12 cellular contexts compared by ENCODE assay signal in the genomic region with DNA sequence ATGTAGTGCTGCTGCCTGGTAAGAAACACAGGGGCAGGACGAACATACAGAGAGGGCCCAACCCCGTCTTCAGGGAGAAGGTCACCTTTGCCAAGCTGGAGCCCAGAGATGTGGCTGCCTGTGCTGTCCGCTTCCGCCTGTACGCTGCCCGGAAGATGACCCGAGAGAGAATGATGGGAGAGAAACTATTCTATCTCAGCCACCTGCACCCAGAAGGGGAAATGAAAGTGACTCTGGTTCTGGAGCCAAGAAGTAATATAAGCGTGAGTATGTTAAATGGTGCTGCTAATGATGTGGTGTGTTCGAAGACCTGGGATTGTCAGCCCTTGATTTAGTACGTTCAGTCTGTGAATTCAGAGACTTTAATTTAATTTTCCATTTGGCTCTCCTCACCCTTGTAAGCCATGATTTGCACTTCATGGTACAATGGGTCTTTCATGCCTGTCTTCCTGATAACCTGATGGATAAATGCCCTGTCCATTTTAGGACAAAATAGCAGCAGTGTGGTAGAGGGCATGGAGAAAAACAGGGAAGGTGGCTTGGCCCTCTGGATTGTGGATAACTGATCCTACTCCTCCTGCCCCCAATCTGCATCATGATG.
DNase-seq lines count a peak whose midpoint lies in the region; ATAC-seq, FAIRE-seq and TF ChIP-seq lines count a peak whose summit lies in the region.
"Had no signal": no experiment of that assay in that cellular context is flagged by ENCODE, and none has a peak within 500 bp of the region (broad histone marks: within the 10 kb centered on the region; RNA-seq: fewer than 3 reads in every experiment).

No MANE protein-coding gene starts in this region.

- no peak for FAIRE-seq in HTR-8/SVneo (lab: Jason Lieb, UNC)
- FAIRE-seq: astrocyte had no signal

- H3K27ac ChIP-seq in OCI-LY1 (ENCODE audit: low read depth, low read length, poor library complexity, severe bottlenecking) (peak overlapping the region; percentile 86), heart right ventricle (no peak overlapping the region), breast epithelium (no peak overlapping the region)

- TF ChIP-seq POLR2A in GM18505 (IDR thresholded peaks at IDR 0.05; ENCODE audit: borderline replicate concordance, extremely low read depth, insufficient read depth, insufficient read length) = peak; percentile 52
- TF ChIP-seq POLR2A in breast epithelium (IDR thresholded peaks at IDR 0.05) = no peak

- H3K4me1 Mint-ChIP-seq in glutamatergic neuron (ENCODE audit: low read depth, unreplicated experiment) = no peaks in the 10 kb centered on the region

- peak overlapping the region; percentile 53 for H3K9ac ChIP-seq in OCI-LY1 (ENCODE audit: low read length)

- H3K27me3 ChIP-seq in OCI-LY1 (ENCODE audit: insufficient read depth, low read length) (no peaks in the 10 kb centered on the region), heart right ventricle (peaks cover 0 to 15% (median 0%) of the 10 kb centered on the region in 7 donors), breast epithelium (no peaks in the 10 kb centered on the region)

- H3K27ac Mint-ChIP-seq in glutamatergic neuron (ENCODE audit: unreplicated experiment) = no peak overlapping the region

- H2AFZ ChIP-seq in OCI-LY1 (ENCODE audit: low read length) = peak overlapping the region; percentile 35

- no peak overlapping the region for H3K4me3 Mint-ChIP-seq in glutamatergic neuron (ENCODE audit: unreplicated experiment)

- no peaks in the 10 kb centered on the region for H3K36me3 Mint-ChIP-seq in glutamatergic neuron (ENCODE audit: unreplicated experiment)

- no peaks in the 10 kb centered on the region for H3K9me2 ChIP-seq in OCI-LY1 (ENCODE audit: low read depth, low read length)

- H3K36me3 ChIP-seq in OCI-LY1 (ENCODE audit: insufficient read depth, low read length) = no peaks in the 10 kb centered on the region
- no peaks in the 10 kb centered on the region for H3K36me3 ChIP-seq in heart right ventricle
- no peaks in the 10 kb centered on the region for H3K36me3 ChIP-seq in breast epithelium

- WGBS in heart right ventricle, 2 donors = 86 to 88% methylated on average over 10 of the region's 10 CpGs

- no peaks in the 10 kb centered on the region for H4K20me1 ChIP-seq in OCI-LY1 (ENCODE audit: insufficient read depth, low read length)

- H3K9me3 ChIP-seq in OCI-LY1 (ENCODE audit: low read length) (no peaks in the 10 kb centered on the region), heart right ventricle (peaks cover 0 to 16% (median 0%) of the 10 kb centered on the region in 11 donors), breast epithelium (no peaks in the 10 kb centered on the region)

- ATAC-seq in GM18505 (IDR thresholded peaks at IDR 0.05; ENCODE audit: unreplicated experiment) (peak; percentile 93), HG03064 (IDR thresholded peaks at IDR 0.05; ENCODE audit: low read depth, unreplicated experiment) (peak; percentile 90), heart right ventricle (no peak)

- DNase-seq in GM20000 (ENCODE audit: low spot score) = peak; percentile 73
- DNase-seq in glutamatergic neuron = no peak
- DNase-seq in heart right ventricle = no peak
- DNase-seq in breast epithelium (ENCODE audit: low spot score in 2 of 2) = no peak
- no peak for DNase-seq in HTR-8/SVneo (ENCODE audit: insufficient read length, low spot score)
- DNase-seq: mammary epithelial cell, NCI-H524 treated with DMSO at 0.1 percent for 48 hours, substantia nigra had no signal

- no peaks in the 10 kb centered on the region for H3K79me2 ChIP-seq in OCI-LY1 (ENCODE audit: insufficient read depth, low read length)

- H3F3A ChIP-seq in OCI-LY1 (ENCODE audit: insufficient read depth, low read length) = peaks cover 5% of the 10 kb centered on the region; the same call in 1 of the 2 replicates

- H3K4me1 ChIP-seq in OCI-LY1 (ENCODE audit: insufficient read depth, low read length, severe bottlenecking) = peaks cover 63% of the 10 kb centered on the region
- no peaks in the 10 kb centered on the region for H3K4me1 ChIP-seq in heart right ventricle
- no peaks in the 10 kb centered on the region for H3K4me1 ChIP-seq in breast epithelium

- intact Hi-C loops in heart right ventricle (cut with DNase I) = no loop called here
- intact Hi-C loops in breast epithelium (cut with DNase I; ENCODE audit: low total_unique reads) = no loop called here

- peak overlapping the region; percentile 66 for H3K4me2 ChIP-seq in OCI-LY1 (ENCODE audit: low read length)

- no peak for TF ChIP-seq CTCF in GM20000 (IDR thresholded peaks at IDR 0.05; ENCODE audit: extremely low read depth, missing control alignments)
- no peak for TF ChIP-seq CTCF in OCI-LY1 (IDR thresholded peaks at IDR 0.05; ENCODE audit: low read length)
- no peak for TF ChIP-seq CTCF in glutamatergic neuron (IDR thresholded peaks at IDR 0.05; ENCODE audit: partially characterized antibody, unreplicated experiment)
- no peak for TF ChIP-seq CTCF in heart right ventricle (IDR thresholded peaks at IDR 0.05)
- TF ChIP-seq CTCF in breast epithelium (IDR thresholded peaks at IDR 0.05) = no peak

- no peaks in the 10 kb centered on the region for H3K9me3 Mint-ChIP-seq in glutamatergic neuron (ENCODE audit: unreplicated experiment)

- H3K4me3 ChIP-seq in OCI-LY1 (ENCODE audit: low read depth, low read length, poor library complexity, severe bottlenecking) (peak overlapping the region; percentile 49), heart right ventricle (no peak overlapping the region), breast epithelium (no peak overlapping the region)

- no peaks in the 10 kb centered on the region for H3K27me3 Mint-ChIP-seq in glutamatergic neuron (ENCODE audit: unreplicated experiment)

Comparison
In these comparisons a context has a peak if more than half of its experiments do, and no peak if none do; other contexts are left out.
1. ATAC-seq: peak in GM18505 (single experiment) and HG03064 (single experiment); none in heart right ventricle (0 of 8).